8 cellular contexts compared by ENCODE assay signal in the genomic region with DNA sequence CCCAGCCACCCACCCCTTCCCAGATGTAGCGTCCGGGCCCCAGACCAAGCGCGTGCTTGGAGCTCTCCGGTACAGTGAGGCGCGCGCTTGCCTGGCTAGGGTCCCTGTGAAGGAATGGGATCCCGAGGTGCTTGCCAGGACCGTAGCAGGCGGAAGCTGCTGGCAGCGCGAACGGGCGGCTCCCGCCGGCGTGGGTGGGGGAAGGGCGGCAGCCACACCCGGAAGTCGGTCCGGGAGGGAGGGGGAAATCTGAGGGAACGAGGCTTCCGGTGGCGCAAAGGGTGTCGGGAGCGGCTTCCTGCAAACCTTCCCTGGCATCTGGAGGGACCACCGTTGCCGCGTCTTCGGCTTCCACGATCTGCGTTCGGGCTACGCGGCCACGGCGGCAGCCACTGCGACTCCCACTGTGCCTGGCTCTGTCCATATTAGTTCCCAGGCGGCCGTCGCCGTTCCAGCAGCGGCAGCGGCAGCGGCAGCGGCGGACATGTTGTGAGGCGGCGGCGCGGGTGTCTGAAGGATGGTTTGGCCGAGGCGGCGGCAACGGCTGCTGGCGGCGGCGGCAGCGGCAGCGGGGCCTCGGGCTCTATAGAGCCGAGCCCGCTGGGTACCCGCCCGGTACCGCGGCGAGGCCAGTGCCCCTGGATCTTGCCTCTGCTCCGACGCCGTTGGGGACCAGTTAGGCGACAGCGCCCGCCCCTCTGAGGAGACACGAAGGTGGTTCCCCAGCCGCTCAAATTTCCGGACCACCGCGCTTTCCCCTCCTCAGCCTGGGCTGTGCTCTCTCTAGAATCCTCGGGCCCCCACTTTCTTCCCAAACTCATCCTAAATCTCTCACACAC. TPM values are rescaled to one million over a fixed set of nuclear protein-coding genes. Genes with fewer than 3 reads are reported as not detected.
DNase-seq lines count a peak whose midpoint lies in the region; ATAC-seq lines count a peak whose summit lies in the region.

A gene (plus strand): TSS at position 275 of the 839 bp plus-strand sequence. CDS start 739 bp downstream, outside the sequence.

- DNase-seq in COR-L47 (lab: John Stamatoyannopoulos, UW) (peak; percentile 89), HT1080 (ENCODE audit: low read depth) (peak; percentile 93), NOMO-1 (lab: John Stamatoyannopoulos, UW; ENCODE audit: unreplicated experiment in 2 of 2) (peak; percentile 74 to 82), memory B cell (ENCODE audit: low spot score in 2 of 2) (peak; percentile 76 to 86)
- DNase-seq in activated CD8-positive, alpha-beta memory T cell treated with anti-CD3 and anti-CD28 coated beads for 48 hours (ENCODE audit: low read depth in 2 of 3, low spot score in 2 of 3) = peak; percentile 77 to 88 (median 86)
- DNase-seq in effector memory CD8-positive, alpha-beta T cell = peak; percentile 82 to 88 (median 84)
- DNase-seq in stimulated activated CD8-positive, alpha-beta memory T cell treated with anti-CD3 and anti-CD28 coated beads, Interleukin-12 subunit alpha, Interleukin-12 subunit beta, amount 100 ng/mL, for 1 hour (ENCODE audit: low read depth) = peak; percentile 82

- no peaks in the 10 kb centered on the region for H3K27me3 Mint-ChIP-seq in effector memory CD8-positive, alpha-beta T cell
- H3K27me3 Mint-ChIP-seq in memory B cell = no peaks in the 10 kb centered on the region

- H3K27ac Mint-ChIP-seq in effector memory CD8-positive, alpha-beta T cell = peak within 1 kb of the TSS; percentile 100
- peak within 1 kb of the TSS; percentile 98 for H3K27ac Mint-ChIP-seq in memory B cell

- peaks cover 20 to 37% of the 10 kb centered on the region in 2 donors for H3K4me1 Mint-ChIP-seq in effector memory CD8-positive, alpha-beta T cell (ENCODE audit: low read depth in 2 of 2)
- H3K4me1 Mint-ChIP-seq in memory B cell = peaks cover 24% of the 10 kb centered on the region

- H3K4me3 Mint-ChIP-seq in effector memory CD8-positive, alpha-beta T cell = peak within 1 kb of the TSS; percentile 99 to 100
- peak within 1 kb of the TSS; percentile 97 for H3K4me3 Mint-ChIP-seq in memory B cell

- H3K9me3 Mint-ChIP-seq in effector memory CD8-positive, alpha-beta T cell = no peaks in the 10 kb centered on the region
- no peaks in the 10 kb centered on the region for H3K9me3 Mint-ChIP-seq in memory B cell

- H3K36me3 Mint-ChIP-seq in effector memory CD8-positive, alpha-beta T cell (ENCODE audit: insufficient read depth) = peaks cover 32% of the 10 kb centered on the region
- H3K36me3 Mint-ChIP-seq in memory B cell = no peaks in the 10 kb centered on the region

- ATAC-seq in GM21360 (IDR thresholded peaks at IDR 0.05; ENCODE audit: unreplicated experiment) = peak; percentile 70
- ATAC-seq in effector memory CD8-positive, alpha-beta T cell (replicated peaks) = peak; percentile 74
- peak; percentile 74 for ATAC-seq in memory B cell (ENCODE audit: low read depth)

RNA-seq across cellular contexts. Expression of the gene that starts here (rescaled TPM):
- total RNA-seq in HT1080 (2014; rRNA removed; shearing (Covaris generic)) = 95.6 and 97.3 TPM in 2 replicates
- 58.9 and 67.9 TPM in 2 replicates for polyA plus RNA-seq in HT1080 (2015; cell fraction: cytosol; rRNA removed)
- polyA plus RNA-seq in HT1080 (2015; cell fraction: nucleus; rRNA removed) = 32.6 and 33.0 TPM in 2 replicates

Comparison
In these comparisons a context has a peak if more than half of its experiments do, and no peak if none do; other contexts are left out.
1. Peak in every context shown above with its lines: DNase-seq and ATAC-seq.